Comparison of ENCODE assay signal across 8 cellular contexts in the genomic region with DNA sequence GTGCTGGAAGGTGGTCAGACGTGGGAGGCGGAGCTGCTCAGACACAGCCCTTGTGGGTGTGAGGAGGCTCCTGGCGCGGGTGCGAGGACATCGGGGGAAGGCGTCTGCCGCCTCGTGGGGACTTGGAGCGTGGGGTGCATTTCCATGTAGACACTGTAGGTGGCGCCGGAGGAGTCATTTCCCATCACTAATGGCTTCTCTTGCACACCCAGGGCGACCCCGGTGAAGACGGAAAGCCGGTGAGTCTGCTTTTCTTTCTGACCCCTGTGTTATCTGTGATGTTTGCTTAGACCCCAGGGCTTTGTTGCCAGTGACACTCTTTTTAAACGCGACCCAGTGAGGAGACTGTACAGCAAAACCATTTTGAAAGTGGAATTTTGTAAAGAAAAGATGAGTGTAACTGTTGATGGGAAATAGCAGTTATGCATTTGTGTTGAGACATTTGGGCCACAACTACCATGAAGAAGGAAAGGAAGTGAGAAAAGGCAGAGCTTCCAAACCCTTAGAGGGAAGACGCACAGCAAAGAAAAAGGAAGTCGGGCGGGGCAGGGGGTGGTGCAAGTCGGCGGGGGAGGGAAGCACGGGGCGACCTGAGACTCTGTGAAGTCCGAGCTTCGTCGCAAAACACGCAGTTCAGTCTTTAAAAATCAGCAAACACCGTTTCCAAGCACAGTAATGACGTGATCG.
DNase-seq lines count a peak whose midpoint lies in the region; ATAC-seq and TF ChIP-seq lines count a peak whose summit lies in the region.

No MANE protein-coding gene starts in this region.

- H3K27me3 ChIP-seq in endodermal cell (ENCODE audit: control insufficient read depth, insufficient read depth, low read length, poor library complexity, severe bottlenecking) (no peaks in the 10 kb centered on the region), mononuclear cell (ENCODE audit: insufficient read depth, low read length) (no peaks in the 10 kb centered on the region)

- TF ChIP-seq CTCF in endodermal cell (conservative IDR thresholded peaks at IDR 0.05), result peak; percentile 86

- DNase-seq in NCI-H2081 (lab: John Stamatoyannopoulos, UW), result peak; percentile 15 to 23
- DNase-seq in NCI-H2081 treated with DMSO at 0.1 percent for 48 hours (lab: John Stamatoyannopoulos, UW), result no peak
- peak; percentile 85 for DNase-seq in NCI-H82 (lab: John Stamatoyannopoulos, UW)
- DNase-seq in activated CD8-positive, alpha-beta memory T cell treated with anti-CD3 and anti-CD28 coated beads, Interleukin-2, amount 10 ng/mL, durations not matched to agents 7 days and 5 days, result peak; percentile 87
- DNase-seq in endodermal cell, result peak; percentile 93
- DNase-seq in stimulated activated CD8-positive, alpha-beta memory T cell treated with anti-CD3 and anti-CD28 coated beads, Interleukin-2, amount 100 ng/mL, for 48 hours (ENCODE audit: low read depth in 2 of 2), result peak; percentile 60 to 73
- DNase-seq in NCI-H187 (lab: John Stamatoyannopoulos, UW), result no peak

- no peak overlapping the region for H3K4me3 ChIP-seq in endodermal cell (ENCODE audit: low read length)
- peak overlapping the region; percentile 15 for H3K4me3 ChIP-seq in mononuclear cell (ENCODE audit: low read length)

- no peaks in the 10 kb centered on the region for H3K27me3 Mint-ChIP-seq in activated CD8-positive, alpha-beta memory T cell treated with anti-CD3 and anti-CD28 coated beads, Interleukin-2, amount 10 ng/mL, durations not matched to agents 7 days and 5 days
- no peaks in the 10 kb centered on the region for H3K27me3 Mint-ChIP-seq in endodermal cell (ENCODE audit: insufficient read depth)

- CTCF ChIA-PET in activated CD8-positive, alpha-beta memory T cell treated with anti-CD3 and anti-CD28 coated beads, Interleukin-2, amount 10 ng/mL, durations not matched to agents 7 days and 5 days (lab: Charles Lee), result interaction anchor here (0.5 to 3.5 kb wide), 11 partner anchors 11 to 495 kb away, joined by 3 to 14 read pairs (median 3); no protein-coding TSS in a partner anchor

- H3K4me3 Mint-ChIP-seq in activated CD8-positive, alpha-beta memory T cell treated with anti-CD3 and anti-CD28 coated beads, Interleukin-2, amount 10 ng/mL, durations not matched to agents 7 days and 5 days, result peak overlapping the region; percentile 75
- no peak overlapping the region for H3K4me3 Mint-ChIP-seq in endodermal cell

- H3K4me1 ChIP-seq in endodermal cell (ENCODE audit: control insufficient read depth, insufficient read depth, low read length) (peaks cover 6% of the 10 kb centered on the region), mononuclear cell (ENCODE audit: insufficient read depth, low read length) (peaks cover 47% of the 10 kb centered on the region)

- ATAC-seq in activated CD8-positive, alpha-beta memory T cell treated with anti-CD3 and anti-CD28 coated beads, Interleukin-2, amount 10 ng/mL, durations not matched to agents 7 days and 5 days, result peak; percentile 72

- peaks cover 3% of the 10 kb centered on the region for H3K9me3 Mint-ChIP-seq in activated CD8-positive, alpha-beta memory T cell treated with anti-CD3 and anti-CD28 coated beads, Interleukin-2, amount 10 ng/mL, durations not matched to agents 7 days and 5 days (ENCODE audit: low read depth)
- H3K9me3 Mint-ChIP-seq in endodermal cell, result no peaks in the 10 kb centered on the region

- peak overlapping the region; percentile 94 for H3K27ac Mint-ChIP-seq in activated CD8-positive, alpha-beta memory T cell treated with anti-CD3 and anti-CD28 coated beads, Interleukin-2, amount 10 ng/mL, durations not matched to agents 7 days and 5 days
- peak overlapping the region; percentile 88 for H3K27ac Mint-ChIP-seq in endodermal cell

- peaks cover 81% of the 10 kb centered on the region for H3K36me3 ChIP-seq in endodermal cell (ENCODE audit: control insufficient read depth, insufficient read depth, low read length)

- H3K27ac ChIP-seq in endodermal cell (ENCODE audit: low read depth, low read length), result no peak overlapping the region

- peaks cover 34% of the 10 kb centered on the region for H3K4me1 Mint-ChIP-seq in activated CD8-positive, alpha-beta memory T cell treated with anti-CD3 and anti-CD28 coated beads, Interleukin-2, amount 10 ng/mL, durations not matched to agents 7 days and 5 days
- H3K4me1 Mint-ChIP-seq in endodermal cell, result peaks cover 6% of the 10 kb centered on the region

- H3K9me3 ChIP-seq in endodermal cell (ENCODE audit: control insufficient read depth, low read length) (no peaks in the 10 kb centered on the region), mononuclear cell (ENCODE audit: low read depth, low read length) (no peaks in the 10 kb centered on the region)

- H3K9ac ChIP-seq in endodermal cell (ENCODE audit: extremely low read depth, low read length, poor library complexity, severe bottlenecking), result no peak overlapping the region

- WGBS in endodermal cell (ENCODE audit: insufficient coverage in 1 of 2, insufficient read length in 1 of 2), 2 experiments, result 80 to 93% methylated on average over 15 to 32 of the region's 32 CpGs

- no peaks in the 10 kb centered on the region for H3K36me3 Mint-ChIP-seq in activated CD8-positive, alpha-beta memory T cell treated with anti-CD3 and anti-CD28 coated beads, Interleukin-2, amount 10 ng/mL, durations not matched to agents 7 days and 5 days
- peaks cover 58% of the 10 kb centered on the region for H3K36me3 Mint-ChIP-seq in endodermal cell (ENCODE audit: low read depth)

Comparison
In these comparisons a context has a peak if more than half of its experiments do, and no peak if none do; other contexts are left out.
1. DNase-seq: peak in NCI-H2081 (2 of 2), NCI-H82 (single experiment), activated CD8-positive, alpha-beta memory T cell treated with anti-CD3 and anti-CD28 coated beads, Interleukin-2, amount 10 ng/mL, durations not matched to agents 7 days and 5 days (single experiment), endodermal cell (single experiment) and stimulated activated CD8-positive, alpha-beta memory T cell treated with anti-CD3 and anti-CD28 coated beads, Interleukin-2, amount 100 ng/mL, for 48 hours (2 of 2); none in NCI-H2081 treated with DMSO at 0.1 percent for 48 hours (single experiment) and NCI-H187 (0 of 2).